ENCODE assay signal across 1 cellular context in the genomic region with DNA sequence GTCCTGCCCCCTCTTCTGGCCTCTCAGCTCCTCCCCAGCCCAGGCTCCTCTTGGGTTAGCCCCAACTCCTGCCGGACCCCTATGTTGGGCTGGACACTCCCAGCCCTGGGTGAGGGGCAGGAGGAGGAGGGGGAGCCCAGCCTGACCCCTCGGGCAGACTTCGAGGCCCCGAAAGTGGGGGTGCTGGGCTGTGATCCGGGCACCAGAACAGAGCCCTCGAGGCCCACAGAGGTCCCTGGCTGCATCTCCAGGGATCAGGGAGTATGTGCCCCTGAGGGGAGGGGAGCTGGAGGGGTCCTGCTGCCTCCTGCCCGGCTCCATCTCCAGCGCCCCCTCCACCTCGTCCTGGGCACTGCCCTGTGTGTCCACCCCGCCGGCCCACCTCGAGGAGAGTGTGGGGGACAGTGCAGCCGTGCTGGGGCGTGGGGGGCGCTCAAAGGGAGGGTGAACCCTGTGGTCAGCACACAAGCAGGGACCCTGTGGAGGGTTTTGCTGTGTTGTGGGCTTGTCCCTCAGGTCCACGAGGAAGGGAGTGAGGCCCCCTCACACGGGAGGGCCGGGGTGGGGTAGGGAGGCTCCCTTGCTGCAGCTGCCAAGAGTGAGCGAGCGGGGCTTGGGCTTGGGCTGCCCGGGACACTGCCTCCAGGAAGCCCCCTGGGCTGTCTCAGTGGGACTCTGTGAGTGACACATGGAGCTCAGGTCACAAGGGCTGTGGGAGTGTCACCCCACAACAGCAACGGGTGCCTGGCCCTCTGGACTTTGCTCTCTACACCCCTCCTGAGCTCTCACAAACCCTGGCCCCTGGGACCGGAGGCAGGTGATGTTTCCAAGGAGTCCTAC.
TF ChIP-seq lines count a peak whose summit lies in the region.

No MANE protein-coding gene starts in this region.

TF ChIP-seq in HepG2, 621 proteins besides CTCF, POLR2A, EP300 and RAD21 (continued from another document):
- TF ChIP-seq, protein P1, sequence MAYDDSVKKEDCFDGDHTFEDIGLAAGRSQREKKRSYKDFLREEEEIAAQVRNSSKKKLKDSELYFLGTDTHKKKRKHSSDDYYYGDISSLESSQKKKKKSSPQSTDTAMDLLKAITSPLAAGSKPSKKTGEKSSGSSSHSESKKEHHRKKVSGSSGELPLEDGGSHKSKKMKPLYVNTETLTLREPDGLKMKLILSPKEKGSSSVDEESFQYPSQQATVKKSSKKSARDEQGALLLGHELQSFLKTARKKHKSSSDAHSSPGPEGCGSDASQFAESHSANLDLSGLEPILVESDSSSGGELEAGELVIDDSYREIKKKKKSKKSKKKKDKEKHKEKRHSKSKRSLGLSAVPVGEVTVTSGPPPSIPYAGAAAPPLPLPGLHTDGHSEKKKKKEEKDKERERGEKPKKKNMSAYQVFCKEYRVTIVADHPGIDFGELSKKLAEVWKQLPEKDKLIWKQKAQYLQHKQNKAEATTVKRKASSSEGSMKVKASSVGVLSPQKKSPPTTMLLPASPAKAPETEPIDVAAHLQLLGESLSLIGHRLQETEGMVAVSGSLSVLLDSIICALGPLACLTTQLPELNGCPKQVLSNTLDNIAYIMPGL (CRISPR knock-in tag; IDR thresholded peaks at IDR 0.05; ENCODE audit: borderline replicate concordance in 1 of 2, low read depth in 1 of 2), result no peak
- TF ChIP-seq HNF4A (CRISPR knock-in tag; IDR thresholded peaks at IDR 0.05), result peak; percentile 78
- no peak for TF ChIP-seq ZEB1 (IDR thresholded peaks at IDR 0.05; ENCODE audit: insufficient replicate concordance, low read depth)
- no peak for TF ChIP-seq CC2D1A (CRISPR knock-in tag; IDR thresholded peaks at IDR 0.05)
- TF ChIP-seq KDM5A (IDR thresholded peaks at IDR 0.05; ENCODE audit: borderline replicate concordance, low read length), result no peak
- no peak for TF ChIP-seq CBFB (CRISPR knock-in tag; IDR thresholded peaks at IDR 0.05)
- TF ChIP-seq ZNF570 (CRISPR knock-in tag; IDR thresholded peaks at IDR 0.05; ENCODE audit: borderline replicate concordance), result no peak
- no peak for TF ChIP-seq ZNF263 (CRISPR knock-in tag; IDR thresholded peaks at IDR 0.05)
- TF ChIP-seq ZNF891 (CRISPR knock-in tag; IDR thresholded peaks at IDR 0.05), result no peak
- TF ChIP-seq PLRG1 (conservative IDR thresholded peaks at IDR 0.05), result no peak
- no peak for TF ChIP-seq MIXL1 (CRISPR knock-in tag; IDR thresholded peaks at IDR 0.05)
- TF ChIP-seq, protein P2, sequence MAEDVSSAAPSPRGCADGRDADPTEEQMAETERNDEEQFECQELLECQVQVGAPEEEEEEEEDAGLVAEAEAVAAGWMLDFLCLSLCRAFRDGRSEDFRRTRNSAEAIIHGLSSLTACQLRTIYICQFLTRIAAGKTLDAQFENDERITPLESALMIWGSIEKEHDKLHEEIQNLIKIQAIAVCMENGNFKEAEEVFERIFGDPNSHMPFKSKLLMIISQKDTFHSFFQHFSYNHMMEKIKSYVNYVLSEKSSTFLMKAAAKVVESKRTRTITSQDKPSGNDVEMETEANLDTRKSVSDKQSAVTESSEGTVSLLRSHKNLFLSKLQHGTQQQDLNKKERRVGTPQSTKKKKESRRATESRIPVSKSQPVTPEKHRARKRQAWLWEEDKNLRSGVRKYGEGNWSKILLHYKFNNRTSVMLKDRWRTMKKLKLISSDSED (CRISPR knock-in tag; IDR thresholded peaks at IDR 0.05), result no peak
- TF ChIP-seq DMAP1 (CRISPR knock-in tag; IDR thresholded peaks at IDR 0.05), result no peak
- TF ChIP-seq, protein P3, sequence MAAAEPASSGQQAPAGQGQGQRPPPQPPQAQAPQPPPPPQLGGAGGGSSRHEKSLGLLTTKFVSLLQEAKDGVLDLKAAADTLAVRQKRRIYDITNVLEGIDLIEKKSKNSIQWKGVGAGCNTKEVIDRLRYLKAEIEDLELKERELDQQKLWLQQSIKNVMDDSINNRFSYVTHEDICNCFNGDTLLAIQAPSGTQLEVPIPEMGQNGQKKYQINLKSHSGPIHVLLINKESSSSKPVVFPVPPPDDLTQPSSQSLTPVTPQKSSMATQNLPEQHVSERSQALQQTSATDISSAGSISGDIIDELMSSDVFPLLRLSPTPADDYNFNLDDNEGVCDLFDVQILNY (CRISPR knock-in tag; conservative IDR thresholded peaks at IDR 0.05), result no peak
- no peak for TF ChIP-seq NCOA2 (CRISPR knock-in tag; IDR thresholded peaks at IDR 0.05)
- no peak for TF ChIP-seq IKZF4 (CRISPR knock-in tag; IDR thresholded peaks at IDR 0.05; ENCODE audit: borderline replicate concordance, low read depth, not compliant biosample characterization)
- TF ChIP-seq JUN (CRISPR knock-in tag; IDR thresholded peaks at IDR 0.05), result no peak
- TF ChIP-seq GATAD2A (CRISPR knock-in tag; IDR thresholded peaks at IDR 0.05), result 0 out of 2 replicates have a peak, but pooled peaks have one; percentile 22
- TF ChIP-seq KLF15 (CRISPR knock-in tag; IDR thresholded peaks at IDR 0.05; ENCODE audit: borderline replicate concordance), result no peak
- TF ChIP-seq GFI1 (CRISPR knock-in tag; IDR thresholded peaks at IDR 0.05; ENCODE audit: borderline replicate concordance), result no peak
- peak; percentile 29; the same call in 1 of the 2 replicates for TF ChIP-seq HNF4G (IDR thresholded peaks at IDR 0.05; ENCODE audit: borderline replicate concordance, low read depth, low read length)
- TF ChIP-seq HNF4G (CRISPR knock-in tag; IDR thresholded peaks at IDR 0.05; ENCODE audit: borderline replicate concordance, low read depth), result no peak
- 0 out of 2 replicates have a peak, but pooled peaks have one; percentile 19 for TF ChIP-seq MTA1 (CRISPR knock-in tag; IDR thresholded peaks at IDR 0.05; ENCODE audit: borderline replicate concordance)
- no peak for TF ChIP-seq SP140L (CRISPR knock-in tag; IDR thresholded peaks at IDR 0.05; ENCODE audit: borderline replicate concordance)
- TF ChIP-seq, protein P4, sequence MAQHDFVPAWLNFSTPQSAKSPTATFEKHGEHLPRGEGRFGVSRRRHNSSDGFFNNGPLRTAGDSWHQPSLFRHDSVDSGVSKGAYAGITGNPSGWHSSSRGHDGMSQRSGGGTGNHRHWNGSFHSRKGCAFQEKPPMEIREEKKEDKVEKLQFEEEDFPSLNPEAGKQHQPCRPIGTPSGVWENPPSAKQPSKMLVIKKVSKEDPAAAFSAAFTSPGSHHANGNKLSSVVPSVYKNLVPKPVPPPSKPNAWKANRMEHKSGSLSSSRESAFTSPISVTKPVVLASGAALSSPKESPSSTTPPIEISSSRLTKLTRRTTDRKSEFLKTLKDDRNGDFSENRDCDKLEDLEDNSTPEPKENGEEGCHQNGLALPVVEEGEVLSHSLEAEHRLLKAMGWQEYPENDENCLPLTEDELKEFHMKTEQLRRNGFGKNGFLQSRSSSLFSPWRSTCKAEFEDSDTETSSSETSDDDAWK (CRISPR knock-in tag; IDR thresholded peaks at IDR 0.05), result no peak
- peak; percentile 6 for TF ChIP-seq AGO2 (optimal IDR thresholded peaks at IDR 0.05; ENCODE audit: low read depth, low read length)
- TF ChIP-seq ZNF251 (CRISPR knock-in tag; IDR thresholded peaks at IDR 0.05), result no peak
- no peak for TF ChIP-seq ZNF737 (CRISPR knock-in tag; IDR thresholded peaks at IDR 0.05; ENCODE audit: borderline replicate concordance)
- TF ChIP-seq PHF8 (CRISPR knock-in tag; IDR thresholded peaks at IDR 0.05), result no peak
- no peak for TF ChIP-seq ZNF207 (IDR thresholded peaks at IDR 0.05; ENCODE audit: borderline replicate concordance)
- TF ChIP-seq, protein P5, sequence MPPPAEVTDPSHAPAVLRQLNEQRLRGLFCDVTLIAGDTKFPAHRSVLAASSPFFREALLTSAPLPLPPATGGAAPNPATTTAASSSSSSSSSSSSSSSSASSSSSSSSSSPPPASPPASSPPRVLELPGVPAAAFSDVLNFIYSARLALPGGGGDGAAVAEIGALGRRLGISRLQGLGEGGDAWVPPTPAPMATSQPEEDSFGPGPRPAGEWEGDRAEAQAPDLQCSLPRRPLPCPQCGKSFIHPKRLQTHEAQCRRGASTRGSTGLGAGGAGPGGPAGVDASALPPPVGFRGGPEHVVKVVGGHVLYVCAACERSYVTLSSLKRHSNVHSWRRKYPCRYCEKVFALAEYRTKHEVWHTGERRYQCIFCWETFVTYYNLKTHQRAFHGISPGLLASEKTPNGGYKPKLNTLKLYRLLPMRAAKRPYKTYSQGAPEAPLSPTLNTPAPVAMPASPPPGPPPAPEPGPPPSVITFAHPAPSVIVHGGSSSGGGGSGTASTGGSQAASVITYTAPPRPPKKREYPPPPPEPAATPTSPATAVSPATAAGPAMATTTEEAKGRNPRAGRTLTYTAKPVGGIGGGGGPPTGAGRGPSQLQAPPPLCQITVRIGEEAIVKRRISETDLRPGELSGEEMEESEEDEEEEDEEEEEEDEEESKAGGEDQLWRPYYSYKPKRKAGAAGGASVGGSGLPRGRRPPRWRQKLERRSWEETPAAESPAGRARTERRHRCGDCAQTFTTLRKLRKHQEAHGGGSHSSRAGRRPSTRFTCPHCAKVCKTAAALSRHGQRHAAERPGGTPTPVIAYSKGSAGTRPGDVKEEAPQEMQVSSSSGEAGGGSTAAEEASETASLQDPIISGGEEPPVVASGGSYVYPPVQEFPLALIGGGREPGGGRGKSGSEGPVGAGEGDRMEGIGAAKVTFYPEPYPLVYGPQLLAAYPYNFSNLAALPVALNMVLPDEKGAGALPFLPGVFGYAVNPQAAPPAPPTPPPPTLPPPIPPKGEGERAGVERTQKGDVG (CRISPR knock-in tag; IDR thresholded peaks at IDR 0.05; ENCODE audit: borderline replicate concordance), result no peak
- TF ChIP-seq, protein P6, sequence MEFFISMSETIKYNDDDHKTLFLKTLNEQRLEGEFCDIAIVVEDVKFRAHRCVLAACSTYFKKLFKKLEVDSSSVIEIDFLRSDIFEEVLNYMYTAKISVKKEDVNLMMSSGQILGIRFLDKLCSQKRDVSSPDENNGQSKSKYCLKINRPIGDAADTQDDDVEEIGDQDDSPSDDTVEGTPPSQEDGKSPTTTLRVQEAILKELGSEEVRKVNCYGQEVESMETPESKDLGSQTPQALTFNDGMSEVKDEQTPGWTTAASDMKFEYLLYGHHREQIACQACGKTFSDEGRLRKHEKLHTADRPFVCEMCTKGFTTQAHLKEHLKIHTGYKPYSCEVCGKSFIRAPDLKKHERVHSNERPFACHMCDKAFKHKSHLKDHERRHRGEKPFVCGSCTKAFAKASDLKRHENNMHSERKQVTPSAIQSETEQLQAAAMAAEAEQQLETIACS (CRISPR knock-in tag; IDR thresholded peaks at IDR 0.05), result no peak
- TF ChIP-seq, protein P7, sequence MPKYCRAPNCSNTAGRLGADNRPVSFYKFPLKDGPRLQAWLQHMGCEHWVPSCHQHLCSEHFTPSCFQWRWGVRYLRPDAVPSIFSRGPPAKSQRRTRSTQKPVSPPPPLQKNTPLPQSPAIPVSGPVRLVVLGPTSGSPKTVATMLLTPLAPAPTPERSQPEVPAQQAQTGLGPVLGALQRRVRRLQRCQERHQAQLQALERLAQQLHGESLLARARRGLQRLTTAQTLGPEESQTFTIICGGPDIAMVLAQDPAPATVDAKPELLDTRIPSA (CRISPR knock-in tag; IDR thresholded peaks at IDR 0.05; ENCODE audit: borderline replicate concordance), result no peak
- no peak for TF ChIP-seq BORCS8-MEF2B (CRISPR knock-in tag; IDR thresholded peaks at IDR 0.05)
- no peak for TF ChIP-seq SATB2 (CRISPR knock-in tag; IDR thresholded peaks at IDR 0.05)
- TF ChIP-seq, protein P8, sequence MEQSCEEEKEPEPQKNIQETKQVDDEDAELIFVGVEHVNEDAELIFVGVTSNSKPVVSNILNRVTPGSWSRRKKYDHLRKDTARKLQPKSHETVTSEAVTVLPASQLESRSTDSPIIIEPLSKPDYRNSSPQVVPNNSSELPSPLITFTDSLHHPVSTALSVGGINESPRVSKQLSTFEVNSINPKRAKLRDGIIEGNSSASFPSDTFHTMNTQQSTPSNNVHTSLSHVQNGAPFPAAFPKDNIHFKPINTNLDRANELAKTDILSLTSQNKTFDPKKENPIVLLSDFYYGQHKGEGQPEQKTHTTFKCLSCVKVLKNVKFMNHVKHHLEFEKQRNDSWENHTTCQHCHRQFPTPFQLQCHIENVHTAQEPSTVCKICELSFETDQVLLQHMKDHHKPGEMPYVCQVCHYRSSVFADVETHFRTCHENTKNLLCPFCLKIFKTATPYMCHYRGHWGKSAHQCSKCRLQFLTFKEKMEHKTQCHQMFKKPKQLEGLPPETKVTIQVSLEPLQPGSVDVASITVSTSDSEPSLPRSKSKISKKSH (CRISPR knock-in tag; IDR thresholded peaks at IDR 0.05; ENCODE audit: borderline replicate concordance), result no peak
- TF ChIP-seq ZNF777 (CRISPR knock-in tag; IDR thresholded peaks at IDR 0.05), result no peak
- TF ChIP-seq, protein P9, sequence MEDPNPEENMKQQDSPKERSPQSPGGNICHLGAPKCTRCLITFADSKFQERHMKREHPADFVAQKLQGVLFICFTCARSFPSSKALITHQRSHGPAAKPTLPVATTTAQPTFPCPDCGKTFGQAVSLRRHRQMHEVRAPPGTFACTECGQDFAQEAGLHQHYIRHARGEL (CRISPR knock-in tag; IDR thresholded peaks at IDR 0.05), result no peak
- TF ChIP-seq, protein P10, sequence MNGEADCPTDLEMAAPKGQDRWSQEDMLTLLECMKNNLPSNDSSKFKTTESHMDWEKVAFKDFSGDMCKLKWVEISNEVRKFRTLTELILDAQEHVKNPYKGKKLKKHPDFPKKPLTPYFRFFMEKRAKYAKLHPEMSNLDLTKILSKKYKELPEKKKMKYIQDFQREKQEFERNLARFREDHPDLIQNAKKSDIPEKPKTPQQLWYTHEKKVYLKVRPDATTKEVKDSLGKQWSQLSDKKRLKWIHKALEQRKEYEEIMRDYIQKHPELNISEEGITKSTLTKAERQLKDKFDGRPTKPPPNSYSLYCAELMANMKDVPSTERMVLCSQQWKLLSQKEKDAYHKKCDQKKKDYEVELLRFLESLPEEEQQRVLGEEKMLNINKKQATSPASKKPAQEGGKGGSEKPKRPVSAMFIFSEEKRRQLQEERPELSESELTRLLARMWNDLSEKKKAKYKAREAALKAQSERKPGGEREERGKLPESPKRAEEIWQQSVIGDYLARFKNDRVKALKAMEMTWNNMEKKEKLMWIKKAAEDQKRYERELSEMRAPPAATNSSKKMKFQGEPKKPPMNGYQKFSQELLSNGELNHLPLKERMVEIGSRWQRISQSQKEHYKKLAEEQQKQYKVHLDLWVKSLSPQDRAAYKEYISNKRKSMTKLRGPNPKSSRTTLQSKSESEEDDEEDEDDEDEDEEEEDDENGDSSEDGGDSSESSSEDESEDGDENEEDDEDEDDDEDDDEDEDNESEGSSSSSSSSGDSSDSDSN (CRISPR knock-in tag; IDR thresholded peaks at IDR 0.05), result no peak
- TF ChIP-seq ZNF343 (CRISPR knock-in tag; IDR thresholded peaks at IDR 0.05), result 0 out of 2 replicates have a peak, but pooled peaks have one; percentile 62
- TF ChIP-seq NR2F6 (IDR thresholded peaks at IDR 0.05), result no peak
- 0 out of 2 replicates have a peak, but pooled peaks have one; percentile 7 for TF ChIP-seq NR2F6 (CRISPR knock-in tag; IDR thresholded peaks at IDR 0.05)
TF ChIP-seq in HepG2: peak in this region for 11.
